13 cellular contexts compared by ENCODE assay signal in genomic region chr21:25584833-25585232, GRCh38.
"Had no signal": no experiment of that assay in that cellular context is flagged by ENCODE, and none has a peak within 500 bp of the region (broad histone marks: within the 10 kb centered on the region; RNA-seq: fewer than 3 reads in every experiment).

No MANE protein-coding gene starts in this region.

- H3K27me3 ChIP-seq: ascending aorta, tibial nerve, uterus had no signal

- H3K9me3 Mint-ChIP-seq: activated CD4-positive, alpha-beta T cell treated with anti-CD3 and anti-CD28 coated beads, Interleukin-2, amount 10 ng/mL, durations not matched to agents 24 days and 14 days; dendritic cell treated with granulocyte-macrophage colony-stimulating factor and Interleukin-4, amounts not matched to agents 40 ng/mL and 50 ng/mL, for 4 days had no signal

- H3K9me3 ChIP-seq: ascending aorta, tibial nerve, uterus had no signal

- DNase-seq: activated CD4-positive, alpha-beta T cell treated with anti-CD3 and anti-CD28 coated beads, Interleukin-2, amount 10 ng/mL, durations not matched to agents 24 days and 14 days; activated CD4-positive, CD25-positive, alpha-beta regulatory T cell; activated gamma-delta T cell treated with Interleukin-2 at 50 U/mL for 16 hours; activated T-cell treated with anti-CD3 and anti-CD28 coated beads, Interleukin-2, amount 50 U/mL, for 1 hour; effector memory CD4-positive, alpha-beta T cell; head of caudate nucleus; kidney glomerular epithelial cell; stimulated activated naive CD4-positive, alpha-beta T cell; substantia nigra; uterus had no signal

- H3K27ac Mint-ChIP-seq: dendritic cell treated with granulocyte-macrophage colony-stimulating factor and Interleukin-4, amounts not matched to agents 40 ng/mL and 50 ng/mL, for 4 days had no signal

- H3K4me3 Mint-ChIP-seq: activated CD4-positive, alpha-beta T cell treated with anti-CD3 and anti-CD28 coated beads, Interleukin-2, amount 10 ng/mL, durations not matched to agents 24 days and 14 days; dendritic cell treated with granulocyte-macrophage colony-stimulating factor and Interleukin-4, amounts not matched to agents 40 ng/mL and 50 ng/mL, for 4 days had no signal

- H3K27me3 Mint-ChIP-seq: activated CD4-positive, alpha-beta T cell treated with anti-CD3 and anti-CD28 coated beads, Interleukin-2, amount 10 ng/mL, durations not matched to agents 24 days and 14 days; dendritic cell treated with granulocyte-macrophage colony-stimulating factor and Interleukin-4, amounts not matched to agents 40 ng/mL and 50 ng/mL, for 4 days had no signal

- H3K4me1 ChIP-seq: ascending aorta, tibial nerve, uterus had no signal

- H3K27ac ChIP-seq: ascending aorta, tibial nerve, uterus had no signal

- H3K4me3 ChIP-seq: ascending aorta, tibial nerve, uterus had no signal
